In the genomic region with DNA sequence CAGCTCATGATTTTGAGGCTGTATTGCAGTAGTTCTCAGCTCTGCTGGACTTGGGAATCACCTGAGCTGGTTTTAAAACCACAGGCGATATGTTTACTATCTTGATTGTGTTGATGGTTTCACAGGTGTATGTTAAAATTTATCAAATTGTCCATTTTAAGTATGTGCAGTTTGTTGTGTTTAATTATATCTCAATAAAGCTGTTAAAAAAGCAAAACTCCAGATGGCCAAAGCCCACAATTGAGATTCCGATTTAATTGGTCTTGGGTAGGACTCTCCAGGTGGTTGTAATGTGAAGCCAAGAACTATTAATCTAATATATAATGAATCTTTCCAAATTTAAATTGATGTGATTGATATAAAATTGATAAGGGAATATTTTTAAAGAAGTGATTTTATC, we compare ENCODE assay signal across 24 cellular contexts.
"Had no signal": no experiment of that assay in that cellular context is flagged by ENCODE, and none has a peak within 500 bp of the region (broad histone marks: within the 10 kb centered on the region; RNA-seq: fewer than 3 reads in every experiment).

No MANE protein-coding gene starts in this region.

- H3K27me3 ChIP-seq: left lung, suprapubic skin, tibial nerve had no signal

- H3K4me1 ChIP-seq: left lung, lower lobe of right lung, suprapubic skin had no signal

- H3K9me3 ChIP-seq: left lung, lower lobe of right lung, suprapubic skin, tibial nerve had no signal

- H3K36me3 Mint-ChIP-seq: activated naive CD8-positive, alpha-beta T cell had no signal

- H3K27me3 Mint-ChIP-seq: activated naive CD8-positive, alpha-beta T cell; dendritic cell treated with granulocyte-macrophage colony-stimulating factor and Interleukin-4, amounts not matched to agents 40 ng/mL and 50 ng/mL, for 4 days; naive thymus-derived CD8-positive, alpha-beta T cell had no signal

- H3K27ac ChIP-seq: epithelial cell of prostate, left lung, lower lobe of right lung, suprapubic skin, tibial nerve, VCaP had no signal

- FAIRE-seq: endometrium, TTC549 had no signal

- H3K4me3 Mint-ChIP-seq: activated naive CD8-positive, alpha-beta T cell; central memory CD8-positive, alpha-beta T cell; dendritic cell treated with granulocyte-macrophage colony-stimulating factor and Interleukin-4, amounts not matched to agents 40 ng/mL and 50 ng/mL, for 4 days; naive thymus-derived CD8-positive, alpha-beta T cell; neural crest cell had no signal

- H3K9me3 Mint-ChIP-seq: central memory CD8-positive, alpha-beta T cell; dendritic cell treated with granulocyte-macrophage colony-stimulating factor and Interleukin-4, amounts not matched to agents 40 ng/mL and 50 ng/mL, for 4 days; naive thymus-derived CD8-positive, alpha-beta T cell; neural crest cell had no signal

- ATAC-seq: left lung; lower lobe of right lung; naive thymus-derived CD8-positive, alpha-beta T cell; right cardiac atrium had no signal

- H3K27ac Mint-ChIP-seq: activated naive CD8-positive, alpha-beta T cell; dendritic cell treated with granulocyte-macrophage colony-stimulating factor and Interleukin-4, amounts not matched to agents 40 ng/mL and 50 ng/mL, for 4 days had no signal

- H3K36me3 ChIP-seq: left lung, lower lobe of right lung, suprapubic skin, tibial nerve had no signal

- DNase-seq: activated CD4-positive, alpha-beta T cell treated with anti-CD3 and anti-CD28 coated beads for 4 hours; activated CD4-positive, alpha-beta T cell treated with anti-CD3 and anti-CD28 coated beads, Interleukin-2, amount 50 U/mL, for 4 hours; activated effector memory CD4-positive, alpha-beta T cell treated with Interleukin-2 at 50 U/mL for 16 hours; activated naive CD4-positive, alpha-beta T cell treated with Interleukin-2 at 50 U/mL for 16 hours; effector CD4-positive, alpha-beta T cell; left lung; lower lobe of right lung; mesenchymal stem cell; naive thymus-derived CD8-positive, alpha-beta T cell; occipital lobe; right cardiac atrium; stimulated activated CD4-positive, alpha-beta T cell treated with anti-CD3 and anti-CD28 coated beads, Interleukin-15, amount 100 ng/mL, for 24 hours; stimulated activated CD4-positive, alpha-beta T cell treated with anti-CD3 and anti-CD28 coated beads, Interleukin-2, amount 100 ng/mL, for 24 hours; stimulated activated naive CD4-positive, alpha-beta T cell had no signal

- H3K4me1 Mint-ChIP-seq: central memory CD8-positive, alpha-beta T cell; neural crest cell had no signal

- H3K4me3 ChIP-seq: left lung, lower lobe of right lung, suprapubic skin, tibial nerve had no signal
